ENCODE assay signal across 22 cellular contexts in the genomic region with DNA sequence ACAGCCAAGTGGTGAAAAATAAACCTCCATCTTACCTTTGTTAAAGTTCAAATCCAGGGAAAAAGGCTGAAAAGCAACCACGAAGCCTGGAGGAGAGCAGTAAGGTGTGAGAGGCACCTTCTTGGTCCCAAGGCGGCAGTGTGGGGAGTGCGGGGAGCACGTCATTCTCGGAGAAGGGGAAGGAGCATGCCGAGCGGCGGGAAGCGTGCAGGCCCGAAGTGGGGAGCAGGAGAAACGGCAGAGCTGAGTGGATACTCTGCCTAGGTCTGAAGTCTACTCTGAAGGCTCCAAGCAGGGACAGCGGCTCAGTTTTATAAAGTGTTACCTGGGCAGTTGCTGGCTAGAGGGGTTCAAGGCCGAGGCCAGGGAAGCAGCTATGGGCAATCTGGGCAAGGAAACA.
"Had no signal": no experiment of that assay in that cellular context is flagged by ENCODE, and none has a peak within 500 bp of the region (broad histone marks: within the 10 kb centered on the region; RNA-seq: fewer than 3 reads in every experiment).

No MANE protein-coding gene starts in this region.

- ATAC-seq: HepG2, Panc1, PC-3 had no signal

- H3K27ac ChIP-seq: RWPE1 had no signal

- H3K9me3 ChIP-seq: SK-N-SH had no signal

- DNase-seq: IMR-90, Karpas-422, KG1, MG63, NCI-H1092, NCI-H1105 treated with DMSO at 0.1 percent for 48 hours, NCI-H1417 treated with DMSO at 0.1 percent for 48 hours, NCI-H146, NCI-H1694 treated with DMSO at 0.1 percent for 48 hours, NCI-H1930, NCI-H2081, NCI-H2107, NCI-H2227 treated with DMSO at 0.1 percent for 48 hours, NCI-H524, NCI-H69, NCI-H774, PC-3, SHP77, SK-N-SH had no signal

- H3K9ac ChIP-seq: SK-N-SH had no signal

- H3K27me3 ChIP-seq: MG63 had no signal

- H3K4me3 ChIP-seq: MG63 had no signal

- H3K4me2 ChIP-seq: SK-N-SH had no signal
